In genomic region chr3:4492240-4493007, GRCh38 we compare ENCODE assay signal across 8 cellular contexts. TPM values are rescaled to one million over a fixed set of nuclear protein-coding genes. Genes with fewer than 3 reads are reported as not detected.
A peak's percentile ranks its signal among the peaks of the same experiment; 100 is the strongest.
DNase-seq lines count a peak whose midpoint lies in the region; ATAC-seq and TF ChIP-seq lines count a peak whose summit lies in the region.

No MANE protein-coding gene starts in this region.

- DNase-seq in NCI-H146 (lab: John Stamatoyannopoulos, UW) (peak; percentile 20), NCI-H146 treated with DMSO at 0.1 percent for 48 hours (lab: John Stamatoyannopoulos, UW; ENCODE audit: unreplicated experiment) (no peak), Karpas-422 (peak; percentile 66), sciatic nerve (ENCODE audit: low spot score) (peak; percentile 70)
- peak; percentile 26 for DNase-seq in T-helper 2 cell treated with Interferon-gamma antibody and Interleukin-4, amounts not matched to agents 5 μg/mL and 100 μg/mL, for 36 hours (ENCODE audit: low spot score)

- H3K4me3 Mint-ChIP-seq in T-helper 2 cell treated with Interferon-gamma antibody and Interleukin-4, amounts not matched to agents 5 μg/mL and 100 μg/mL, for 36 hours, result peak overlapping the region; percentile 93
- peak overlapping the region; percentile 94 to 95 (median 94) for H3K4me3 Mint-ChIP-seq in brain

- peak overlapping the region; percentile 97 for H2AFZ ChIP-seq in Karpas-422 (ENCODE audit: low read length)

- peaks cover 26% of the 10 kb centered on the region for H3K27me3 Mint-ChIP-seq in T-helper 2 cell treated with Interferon-gamma antibody and Interleukin-4, amounts not matched to agents 5 μg/mL and 100 μg/mL, for 36 hours (ENCODE audit: low read depth)
- peaks cover 57% of the 10 kb centered on the region for H3K27me3 Mint-ChIP-seq in brain

- ATAC-seq in sciatic nerve (peak; percentile 62), HG03520 (IDR thresholded peaks at IDR 0.05; ENCODE audit: unreplicated experiment) (no peak)

- no peak overlapping the region for H3K27ac ChIP-seq in Karpas-422 (ENCODE audit: low read length)
- H3K27ac ChIP-seq in iPS-18a (ENCODE audit: low read length), result peak overlapping the region; percentile 59

- no peaks in the 10 kb centered on the region for H4K20me1 ChIP-seq in Karpas-422 (ENCODE audit: insufficient read depth, low read depth, low read length)

- H3K9me3 Mint-ChIP-seq in T-helper 2 cell treated with Interferon-gamma antibody and Interleukin-4, amounts not matched to agents 5 μg/mL and 100 μg/mL, for 36 hours, result no peaks in the 10 kb centered on the region
- H3K9me3 Mint-ChIP-seq in brain, result no peaks in the 10 kb centered on the region

- TF ChIP-seq CTCF in brain (conservative IDR thresholded peaks at IDR 0.05), result no peak

- H3K36me3 ChIP-seq in Karpas-422 (ENCODE audit: insufficient read depth, low read length), result no peaks in the 10 kb centered on the region
- H3K36me3 ChIP-seq in iPS-18a (ENCODE audit: control insufficient read depth, low read depth, low read length), result no peaks in the 10 kb centered on the region

- no peaks in the 10 kb centered on the region for H3K79me2 ChIP-seq in Karpas-422 (ENCODE audit: low read length)

- intact Hi-C loops in sciatic nerve (cut with DNase I), result loop anchor here (5.0 kb wide), 1 partner anchor 295 kb away; no protein-coding TSS in a partner anchor

- H3K27ac Mint-ChIP-seq in T-helper 2 cell treated with Interferon-gamma antibody and Interleukin-4, amounts not matched to agents 5 μg/mL and 100 μg/mL, for 36 hours, result peak overlapping the region; percentile 56
- H3K27ac Mint-ChIP-seq in brain, result peak overlapping the region; percentile 82 to 93 (median 91)

- peaks cover 33% of the 10 kb centered on the region for H3K4me1 Mint-ChIP-seq in T-helper 2 cell treated with Interferon-gamma antibody and Interleukin-4, amounts not matched to agents 5 μg/mL and 100 μg/mL, for 36 hours (ENCODE audit: low read depth)
- peaks cover 25% of the 10 kb centered on the region for H3K4me1 Mint-ChIP-seq in brain

- H3K9ac ChIP-seq in Karpas-422 (ENCODE audit: low read length) (peak overlapping the region; percentile 76), iPS-18a (ENCODE audit: low read length) (peak overlapping the region; percentile 83)

- peaks cover 12% of the 10 kb centered on the region for H3K36me3 Mint-ChIP-seq in T-helper 2 cell treated with Interferon-gamma antibody and Interleukin-4, amounts not matched to agents 5 μg/mL and 100 μg/mL, for 36 hours (ENCODE audit: low read depth)
- no peaks in the 10 kb centered on the region for H3K36me3 Mint-ChIP-seq in brain

- H3K9me3 ChIP-seq in Karpas-422 (ENCODE audit: low read length) (no peaks in the 10 kb centered on the region), iPS-18a (ENCODE audit: control insufficient read depth, low read depth, low read length) (no peaks in the 10 kb centered on the region)

- H3K4me1 ChIP-seq in Karpas-422 (ENCODE audit: low read length) (peaks cover 33% of the 10 kb centered on the region), iPS-18a (ENCODE audit: control insufficient read depth, low read depth, low read length) (peaks cover 10% of the 10 kb centered on the region)

- H3K27me3 ChIP-seq in Karpas-422 (ENCODE audit: low read length), result no peaks in the 10 kb centered on the region
- H3K27me3 ChIP-seq in iPS-18a (ENCODE audit: control insufficient read depth, insufficient read depth, low read length), result peaks cover 37% of the 10 kb centered on the region

- H3K4me3 ChIP-seq in Karpas-422 (ENCODE audit: low read length) (peak overlapping the region; percentile 84), iPS-18a (ENCODE audit: low read length) (peak overlapping the region; percentile 96)

- no peaks in the 10 kb centered on the region for H3K9me2 ChIP-seq in Karpas-422 (replicated peaks; ENCODE audit: insufficient read depth, low read length)

- H3K4me2 ChIP-seq in Karpas-422 (ENCODE audit: low read depth, low read length, poor library complexity, severe bottlenecking), result peak overlapping the region; percentile 94

RNA-seq across cellular contexts. Expression of gene ITPR1, which starts 0.7 kb away (rescaled TPM):
- 18.2 and 22.2 TPM in 2 replicates for total RNA-seq in Karpas-422 (2014; rRNA removed; shearing (Covaris generic); ENCODE audit: low replicate concordance)
- 11.3 TPM for polyA plus RNA-seq in brain (ENCODE audit: insufficient read depth, low read depth, low replicate concordance)
- total RNA-seq in sciatic nerve, result 81.3 TPM

RNA-seq across cellular contexts. Expression of gene SUMF1, which starts 25.4 kb away (rescaled TPM):
- 9.4 and 13.5 TPM in 2 replicates for total RNA-seq in Karpas-422 (2014; rRNA removed; shearing (Covaris generic); ENCODE audit: low replicate concordance)
- 8.6 TPM for polyA plus RNA-seq in brain (ENCODE audit: insufficient read depth, low read depth, low replicate concordance)
- total RNA-seq in sciatic nerve, result 27.1 TPM
